20 cellular contexts compared by ENCODE assay signal in genomic region chr16:17839272-17839671, GRCh38.
DNase-seq lines count a peak whose midpoint lies in the region; ATAC-seq and TF ChIP-seq lines count a peak whose summit lies in the region.
"Had no signal": no experiment of that assay in that cellular context is flagged by ENCODE, and none has a peak within 500 bp of the region (broad histone marks: within the 10 kb centered on the region; RNA-seq: fewer than 3 reads in every experiment).

No MANE protein-coding gene starts in this region.

- peaks cover 18% of the 10 kb centered on the region for H3K4me1 Mint-ChIP-seq in GM23338
- H3K4me1 Mint-ChIP-seq in neural crest cell, result peaks cover 6% of the 10 kb centered on the region
- H3K4me1 Mint-ChIP-seq: B cell had no signal

- no peak overlapping the region for H3K27ac Mint-ChIP-seq in GM23338
- H3K27ac Mint-ChIP-seq in neural crest cell (ENCODE audit: unreplicated experiment), result peak overlapping the region; percentile 72
- H3K27ac Mint-ChIP-seq: B cell; CD4-positive, CD25-positive, alpha-beta regulatory T cell; CD8-positive, alpha-beta T cell; HFFc6 had no signal

- no peaks in the 10 kb centered on the region for H3K79me1 ChIP-seq in trophoblast cell (ENCODE audit: low read length)

- H3K27me3 Mint-ChIP-seq in GM23338 (ENCODE audit: insufficient read depth, low read depth, poor library complexity) (no peaks in the 10 kb centered on the region), neural crest cell (ENCODE audit: low read depth) (peaks cover 6% of the 10 kb centered on the region)

- H3K9me3 Mint-ChIP-seq in GM23338 (no peaks in the 10 kb centered on the region; the same call in 2 of the 3 replicates), neural crest cell (no peaks in the 10 kb centered on the region)
- H3K9me3 Mint-ChIP-seq: CD8-positive, alpha-beta T cell had no signal

- no peak overlapping the region for H3K18ac ChIP-seq in trophoblast cell (ENCODE audit: low read length)

- H3F3A ChIP-seq in GM23338 (replicated peaks; ENCODE audit: low read depth) (no peaks in the 10 kb centered on the region), smooth muscle cell (ENCODE audit: low read depth) (no peaks in the 10 kb centered on the region)

- WGBS in trophoblast cell (ENCODE audit: extremely low coverage, insufficient coverage, insufficient read length), result no CpG with 5 or more reads among the region's 9 CpGs
- 96% methylated on average over 9 of the region's 9 CpGs for WGBS in smooth muscle cell (ENCODE audit: low lambda C conversion rate)
- 85% methylated on average over 9 of the region's 9 CpGs for WGBS in esophagus muscularis mucosa

- 0 out of 2 replicates have a peak, but pooled peaks cover 4% of the 10 kb centered on the region for H3K9me2 ChIP-seq in GM23338 (ENCODE audit: insufficient read depth)

- no peak overlapping the region for H2BK120ac ChIP-seq in trophoblast cell (ENCODE audit: insufficient read depth, low read length, poor library complexity)

- DNase-seq in GM23338 (ENCODE audit: low spot score) (no peak), astrocyte of the cerebellum (ENCODE audit: low read depth) (peak; percentile 18), neural crest cell (ENCODE audit: low read depth, low spot score) (no peak), trophoblast cell (no peak), smooth muscle cell (lab: John Stamatoyannopoulos, UW; ENCODE audit: unreplicated experiment) (no peak), GM13977 (ENCODE audit: low spot score) (no peak), esophagus muscularis mucosa (ENCODE audit: extremely low spot score) (no peak)
- DNase-seq: Caco-2; CD4-positive, CD25-positive, alpha-beta regulatory T cell; CD8-positive, alpha-beta T cell; DMS153; DND-41; GM23248; HFFc6 had no signal

- H3K9ac ChIP-seq in trophoblast cell (ENCODE audit: low read length), result no peak overlapping the region
- H3K9ac ChIP-seq in smooth muscle cell (ENCODE audit: low read depth), result no peak overlapping the region
- H3K9ac ChIP-seq: BLaER1, GM23248 had no signal

- no peak overlapping the region for H2BK12ac ChIP-seq in trophoblast cell (ENCODE audit: low read length)

- H2AK5ac ChIP-seq in trophoblast cell (ENCODE audit: low read length), result no peak overlapping the region

- H3K4me2 ChIP-seq in GM23338 (no peak overlapping the region), trophoblast cell (ENCODE audit: low read length) (no peak overlapping the region), smooth muscle cell (no peak overlapping the region)
- H3K4me2 ChIP-seq: BLaER1 had no signal

- intact Hi-C loops in esophagus muscularis mucosa (cut with DNase I), result no loop called here

- no peaks in the 10 kb centered on the region for H3K36me3 Mint-ChIP-seq in GM23338 (ENCODE audit: low read depth)
- no peaks in the 10 kb centered on the region for H3K36me3 Mint-ChIP-seq in neural crest cell (ENCODE audit: low read depth)
- H3K36me3 Mint-ChIP-seq: CD4-positive, CD25-positive, alpha-beta regulatory T cell; CD8-positive, alpha-beta T cell had no signal

- in situ Hi-C loops in astrocyte of the cerebellum (cut with HindIII; ENCODE audit: low sequenced_read_pairs) (no loop called here), GM13977 (cut with MboI; ENCODE audit: low pct_unique_long_range_greater_than_20kb, low sequenced_read_pairs, unreplicated experiment) (no loop called here)

- no peak for TF ChIP-seq POLR2A in esophagus muscularis mucosa (IDR thresholded peaks at IDR 0.05; ENCODE audit: low read depth)

- H3K27ac ChIP-seq in GM23338 (ENCODE audit: low read depth) (no peak overlapping the region), trophoblast cell (ENCODE audit: low read depth, low read length) (no peak overlapping the region), smooth muscle cell (ENCODE audit: low read depth) (no peak overlapping the region), esophagus muscularis mucosa (replicated peaks in 1 of 4) (no peak overlapping the region)
- H3K27ac ChIP-seq: 22Rv1, BLaER1, C4-2B, GM23248 had no signal

- H3K9me3 ChIP-seq in trophoblast cell (ENCODE audit: insufficient read depth, low read depth, low read length) (no peaks in the 10 kb centered on the region), smooth muscle cell (replicated peaks; ENCODE audit: low read depth) (no peaks in the 10 kb centered on the region), esophagus muscularis mucosa (no peaks in the 10 kb centered on the region)
- H3K9me3 ChIP-seq: BLaER1, Caco-2, HAP-1 had no signal

- H3K4me3 ChIP-seq in GM23338 (no peak overlapping the region), astrocyte of the cerebellum (ENCODE audit: low read depth, low read length) (no peak overlapping the region), trophoblast cell (ENCODE audit: low read depth, low read length) (no peak overlapping the region), smooth muscle cell (no peak overlapping the region), esophagus muscularis mucosa (no peak overlapping the region)
- H3K4me3 ChIP-seq: BLaER1, GM23248, HAP-1 had no signal

- H3K4ac ChIP-seq in trophoblast cell (ENCODE audit: low read depth, low read length), result no peak overlapping the region

- H3K4me1 ChIP-seq in GM23338 (ENCODE audit: insufficient read depth) (peaks cover 31% of the 10 kb centered on the region), trophoblast cell (ENCODE audit: control insufficient read depth in 1 of 2, insufficient read depth in 2 of 2, low read length in 2 of 2) (peaks cover 6 to 8% of the 10 kb centered on the region in 2 experiments), smooth muscle cell (ENCODE audit: low read depth) (no peaks in the 10 kb centered on the region), esophagus muscularis mucosa (no peaks in the 10 kb centered on the region)
- H3K4me1 ChIP-seq: BLaER1, Caco-2, HAP-1 had no signal

- H3K36me3 ChIP-seq in GM23338 (ENCODE audit: insufficient read depth) (no peaks in the 10 kb centered on the region), trophoblast cell (ENCODE audit: control insufficient read depth in 1 of 2, insufficient read depth in 2 of 2, low read length in 2 of 2) (no peaks in the 10 kb centered on the region), smooth muscle cell (ENCODE audit: low read depth) (no peaks in the 10 kb centered on the region), esophagus muscularis mucosa (no peaks in the 10 kb centered on the region)
- H3K36me3 ChIP-seq: BLaER1, HAP-1 had no signal

- no peaks in the 10 kb centered on the region for H4K20me1 ChIP-seq in GM23338 (replicated peaks; ENCODE audit: insufficient read depth)
- H4K20me1 ChIP-seq in smooth muscle cell (ENCODE audit: low read depth), result no peaks in the 10 kb centered on the region
- H4K20me1 ChIP-seq: BLaER1 had no signal

- no peak overlapping the region for H3K4me3 Mint-ChIP-seq in GM23338
- H3K4me3 Mint-ChIP-seq in neural crest cell, result no peak overlapping the region
- H3K4me3 Mint-ChIP-seq: B cell; CD4-positive, CD25-positive, alpha-beta regulatory T cell; CD8-positive, alpha-beta T cell; HFFc6 had no signal

- no peak for ATAC-seq in GM23338
- no peak for ATAC-seq in HG03469 (IDR thresholded peaks at IDR 0.05; ENCODE audit: unreplicated experiment)
- ATAC-seq: CD8-positive, alpha-beta T cell had no signal

- peak overlapping the region; percentile 60 for H3K23ac ChIP-seq in trophoblast cell (ENCODE audit: low read length)

- peak overlapping the region; percentile 15; the same call in 1 of the 2 replicates for H2AFZ ChIP-seq in GM23338
- no peak overlapping the region for H2AFZ ChIP-seq in trophoblast cell (ENCODE audit: insufficient read depth, low read length, poor library complexity)
- H2AFZ ChIP-seq in smooth muscle cell (ENCODE audit: low read depth), result no peak overlapping the region
- H2AFZ ChIP-seq: GM23248 had no signal

- no peaks in the 10 kb centered on the region for H3K27me3 ChIP-seq in GM23338 (ENCODE audit: insufficient read depth)
- H3K27me3 ChIP-seq in trophoblast cell (ENCODE audit: insufficient read depth, low read length), result no peaks in the 10 kb centered on the region
- no peaks in the 10 kb centered on the region for H3K27me3 ChIP-seq in smooth muscle cell (ENCODE audit: low read depth)
- no peaks in the 10 kb centered on the region for H3K27me3 ChIP-seq in esophagus muscularis mucosa
- H3K27me3 ChIP-seq: BLaER1 had no signal

- no peak for TF ChIP-seq CTCF in GM23338 (conservative IDR thresholded peaks at IDR 0.05; ENCODE audit: low read depth in 2 of 2)
- no peak for TF ChIP-seq CTCF in astrocyte of the cerebellum (IDR thresholded peaks at IDR 0.05; ENCODE audit: low read depth, low read length, missing control alignments)
- no peak for TF ChIP-seq CTCF in neural crest cell (conservative IDR thresholded peaks at IDR 0.05)
- TF ChIP-seq CTCF in smooth muscle cell (IDR thresholded peaks at IDR 0.05; ENCODE audit: borderline replicate concordance, insufficient read depth, poor library complexity, severe bottlenecking), result no peak
- TF ChIP-seq CTCF in GM13977 (IDR thresholded peaks at IDR 0.05; ENCODE audit: extremely low read depth, insufficient read depth, missing control alignments), result no peak
- TF ChIP-seq CTCF in esophagus muscularis mucosa (IDR thresholded peaks at IDR 0.05), result no peak

- H4K12ac ChIP-seq in trophoblast cell (ENCODE audit: low read depth, low read length), result no peak overlapping the region

- H4K91ac ChIP-seq in trophoblast cell (ENCODE audit: low read depth, low read length), result no peak overlapping the region

- TF ChIP-seq EP300 in esophagus muscularis mucosa (IDR thresholded peaks at IDR 0.05), result no peak

- no peaks in the 10 kb centered on the region for H3K79me2 ChIP-seq in GM23338 (replicated peaks; ENCODE audit: insufficient read depth)
- no peaks in the 10 kb centered on the region for H3K79me2 ChIP-seq in trophoblast cell (ENCODE audit: control insufficient read depth, insufficient read depth, low read length, poor library complexity)
- H3K79me2 ChIP-seq in smooth muscle cell (ENCODE audit: low read depth), result no peaks in the 10 kb centered on the region

- H2BK5ac ChIP-seq in trophoblast cell (ENCODE audit: low read depth, low read length, poor library complexity), result no peak overlapping the region

- no peak overlapping the region for H4K8ac ChIP-seq in trophoblast cell (ENCODE audit: low read depth, low read length)

- no peak overlapping the region for H3K14ac ChIP-seq in trophoblast cell (ENCODE audit: low read length)

TF ChIP-seq in GM23338, 12 proteins besides CTCF, POLR2A, EP300 and RAD21:
- no peak for TF ChIP-seq JUNB (IDR thresholded peaks at IDR 0.05; ENCODE audit: unreplicated experiment)
